9 cellular contexts compared by ENCODE assay signal in genomic region chr5:1498623-1499416, GRCh38. TPM values are rescaled to one million over a fixed set of nuclear protein-coding genes. Genes with fewer than 3 reads are reported as not detected.
DNase-seq lines count a peak whose midpoint lies in the region; ATAC-seq lines count a peak whose summit lies in the region.
"Had no signal": no experiment of that assay in that cellular context is flagged by ENCODE, and none has a peak within 500 bp of the region (broad histone marks: within the 10 kb centered on the region; RNA-seq: fewer than 3 reads in every experiment).

No MANE protein-coding gene starts in this region.

- peak overlapping the region; percentile 50 for H3K4me3 Mint-ChIP-seq in natural killer cell treated with Interleukin-12 subunit alpha and Interleukin-12 subunit beta and Interleukin-15 and Interleukin-18, amount 100 ng/mL, for 72 hours

- peak overlapping the region in 1 of 2 donors; percentile 39 for H3K27ac Mint-ChIP-seq in natural killer cell treated with Interleukin-12 subunit alpha and Interleukin-12 subunit beta and Interleukin-15 and Interleukin-18, amount 100 ng/mL, for 72 hours

- H3K36me3 Mint-ChIP-seq in natural killer cell treated with Interleukin-12 subunit alpha and Interleukin-12 subunit beta and Interleukin-15 and Interleukin-18, amount 100 ng/mL, for 72 hours = peaks cover 4% of the 10 kb centered on the region

- ATAC-seq in GM18870 (IDR thresholded peaks at IDR 0.05; ENCODE audit: unreplicated experiment) (peak; percentile 44), GM21737 (IDR thresholded peaks at IDR 0.05; ENCODE audit: unreplicated experiment) (peak; percentile 35), HG03439 (IDR thresholded peaks at IDR 0.05; ENCODE audit: unreplicated experiment) (peak; percentile 21)
- no peak for ATAC-seq in natural killer cell treated with Interleukin-12 subunit alpha and Interleukin-12 subunit beta and Interleukin-15 and Interleukin-18, amount 100 ng/mL, for 72 hours
- ATAC-seq: heart right ventricle had no signal

- no peaks in the 10 kb centered on the region for H3K9me3 Mint-ChIP-seq in natural killer cell treated with Interleukin-12 subunit alpha and Interleukin-12 subunit beta and Interleukin-15 and Interleukin-18, amount 100 ng/mL, for 72 hours

- H3K27me3 Mint-ChIP-seq in natural killer cell treated with Interleukin-12 subunit alpha and Interleukin-12 subunit beta and Interleukin-15 and Interleukin-18, amount 100 ng/mL, for 72 hours = no peaks in the 10 kb centered on the region

- H3K4me1 Mint-ChIP-seq in natural killer cell treated with Interleukin-12 subunit alpha and Interleukin-12 subunit beta and Interleukin-15 and Interleukin-18, amount 100 ng/mL, for 72 hours (ENCODE audit: low read depth in 2 of 2) = peaks cover 71 to 80% of the 10 kb centered on the region in 2 donors

- no peak for DNase-seq in natural killer cell treated with Interleukin-12 subunit alpha and Interleukin-12 subunit beta and Interleukin-15 and Interleukin-18, amount 100 ng/mL, for 72 hours (ENCODE audit: low spot score)
- DNase-seq in DMS 273 (lab: John Stamatoyannopoulos, UW; ENCODE audit: unreplicated experiment) (no peak), superior temporal gyrus (ENCODE audit: extremely low spot score) (no peak), ureter (ENCODE audit: low spot score) (no peak), NCI-H128 (lab: John Stamatoyannopoulos, UW; ENCODE audit: unreplicated experiment) (no peak)
- DNase-seq: heart right ventricle had no signal

RNA-seq across cellular contexts. Expression of gene LPCAT1, which starts 24.9 kb away (rescaled TPM):
- 100 to 1,000 TPM in 1 of 2 donors, 10 to 100 TPM in 1; 90.0 to 179 TPM for total RNA-seq in natural killer cell treated with Interleukin-12 subunit alpha and Interleukin-12 subunit beta and Interleukin-15 and Interleukin-18, amount 100 ng/mL, for 72 hours
- 48.0 TPM for total RNA-seq in ureter

RNA-seq across cellular contexts. Expression of gene SLC6A3, which starts 53.6 kb away (rescaled TPM):
- total RNA-seq in natural killer cell treated with Interleukin-12 subunit alpha and Interleukin-12 subunit beta and Interleukin-15 and Interleukin-18, amount 100 ng/mL, for 72 hours = not detected
- 0.57 TPM for total RNA-seq in ureter

Comparison
In these comparisons a context has a peak if more than half of its experiments do, and no peak if none do; other contexts are left out.
1. ATAC-seq: peak in GM18870 (single experiment), GM21737 (single experiment) and HG03439 (single experiment); none in natural killer cell treated with Interleukin-12 subunit alpha and Interleukin-12 subunit beta and Interleukin-15 and Interleukin-18, amount 100 ng/mL, for 72 hours (0 of 2).